ENCODE assay signal across 1 cellular context in genomic region chr9:137312852-137313325, GRCh38.
TF ChIP-seq lines count a peak whose summit lies in the region.

No MANE protein-coding gene starts in this region.

TF ChIP-seq in HepG2, 621 proteins besides CTCF, POLR2A, EP300 and RAD21:
- no peak for TF ChIP-seq ZNF776 (CRISPR knock-in tag; IDR thresholded peaks at IDR 0.05)
- TF ChIP-seq CHCHD3 (CRISPR knock-in tag; IDR thresholded peaks at IDR 0.05), result no peak
- TF ChIP-seq ZNF329 (CRISPR knock-in tag; IDR thresholded peaks at IDR 0.05; ENCODE audit: low read depth), result no peak
- TF ChIP-seq RARG (CRISPR knock-in tag; IDR thresholded peaks at IDR 0.05; ENCODE audit: low read depth), result no peak
- TF ChIP-seq KAT7 (CRISPR knock-in tag; IDR thresholded peaks at IDR 0.05; ENCODE audit: borderline replicate concordance), result no peak
- no peak for TF ChIP-seq NFE2L1 (CRISPR knock-in tag; IDR thresholded peaks at IDR 0.05; ENCODE audit: borderline replicate concordance)
- no peak for TF ChIP-seq ZNF546 (CRISPR knock-in tag; conservative IDR thresholded peaks at IDR 0.05)
- TF ChIP-seq ZNF24 (IDR thresholded peaks at IDR 0.05), result no peak
- no peak for TF ChIP-seq KDM3A (CRISPR knock-in tag; IDR thresholded peaks at IDR 0.05; ENCODE audit: low read depth)
- TF ChIP-seq PHF5A (CRISPR knock-in tag; IDR thresholded peaks at IDR 0.05; ENCODE audit: low read depth, unreplicated experiment), result no peak
- TF ChIP-seq ZFP36 (IDR thresholded peaks at IDR 0.05; ENCODE audit: borderline replicate concordance, low read depth, low read length, partially characterized antibody), result no peak
